Comparison of ENCODE assay signal across 13 cellular contexts in genomic region chr1:38064232-38064903, GRCh38. TPM values are rescaled to one million over a fixed set of nuclear protein-coding genes. Genes with fewer than 3 reads are reported as not detected.
DNase-seq lines count a peak whose midpoint lies in the region; FAIRE-seq and TF ChIP-seq lines count a peak whose summit lies in the region.
"Had no signal": no experiment of that assay in that cellular context is flagged by ENCODE, and none has a peak within 500 bp of the region (broad histone marks: within the 10 kb centered on the region; RNA-seq: fewer than 3 reads in every experiment).

No MANE protein-coding gene starts in this region.

- peaks cover 24% of the 10 kb centered on the region for H3K4me1 Mint-ChIP-seq in astrocyte (ENCODE audit: low read depth, unreplicated experiment)
- no peaks in the 10 kb centered on the region for H3K4me1 Mint-ChIP-seq in CD8-positive, alpha-beta memory T cell

- H3K4me3 Mint-ChIP-seq in astrocyte (ENCODE audit: unreplicated experiment), result peak overlapping the region; percentile 40
- H3K4me3 Mint-ChIP-seq in CD8-positive, alpha-beta memory T cell, result no peak overlapping the region
- H3K4me3 Mint-ChIP-seq: stimulated activated naive B cell treated with anti-CD40 and anti-IgM and Interleukin-4, amounts not matched to agents 10 μg/mL and 1 μg/mL and 100 μg/mL, for 72 hours had no signal

- H3K4me1 ChIP-seq in astrocyte (ENCODE audit: insufficient read depth, low read length) (peaks cover 12% of the 10 kb centered on the region), iPS-18a (ENCODE audit: control insufficient read depth, low read depth, low read length) (peaks cover 17% of the 10 kb centered on the region)
- H3K4me1 ChIP-seq in CD8-positive, alpha-beta memory T cell (ENCODE audit: insufficient read depth, low read length), result no peaks in the 10 kb centered on the region
- H3K4me1 ChIP-seq: gastrocnemius medialis had no signal

- H3K27me3 Mint-ChIP-seq in astrocyte (ENCODE audit: low read depth, unreplicated experiment), result peaks cover 3% of the 10 kb centered on the region
- H3K27me3 Mint-ChIP-seq in CD8-positive, alpha-beta memory T cell, result peaks cover 3 to 25% of the 10 kb centered on the region in 2 donors

- H3K27ac Mint-ChIP-seq in astrocyte (ENCODE audit: unreplicated experiment), result peak overlapping the region; percentile 85
- no peak overlapping the region for H3K27ac Mint-ChIP-seq in CD8-positive, alpha-beta memory T cell
- H3K27ac Mint-ChIP-seq: stimulated activated naive B cell treated with anti-CD40 and anti-IgM and Interleukin-4, amounts not matched to agents 10 μg/mL and 1 μg/mL and 100 μg/mL, for 72 hours had no signal

- CTCF ChIA-PET in CD8-positive, alpha-beta memory T cell (lab: Charles Lee), result no interaction called here

- H3K36me3 ChIP-seq in astrocyte (ENCODE audit: insufficient read depth, low read length) (no peaks in the 10 kb centered on the region), iPS-18a (ENCODE audit: control insufficient read depth, low read depth, low read length) (no peaks in the 10 kb centered on the region)
- no peaks in the 10 kb centered on the region for H3K36me3 ChIP-seq in CD8-positive, alpha-beta memory T cell (ENCODE audit: insufficient read depth, low read length)
- H3K36me3 ChIP-seq: gastrocnemius medialis had no signal

- no peak overlapping the region for H3K4me3 ChIP-seq in astrocyte (ENCODE audit: insufficient read depth, low read depth, low read length)
- H3K4me3 ChIP-seq in iPS-18a (ENCODE audit: low read length), result peak overlapping the region; percentile 23
- no peak overlapping the region for H3K4me3 ChIP-seq in CD8-positive, alpha-beta memory T cell (ENCODE audit: low read length)
- H3K4me3 ChIP-seq: gastrocnemius medialis had no signal

- H3K79me2 ChIP-seq in astrocyte (ENCODE audit: insufficient read depth, low read length), result no peaks in the 10 kb centered on the region

- H3K9me3 ChIP-seq in astrocyte (ENCODE audit: insufficient read depth, low read depth, low read length) (no peaks in the 10 kb centered on the region), iPS-18a (ENCODE audit: control insufficient read depth, low read depth, low read length) (no peaks in the 10 kb centered on the region)
- H3K9me3 ChIP-seq in CD8-positive, alpha-beta memory T cell (ENCODE audit: low read length), result no peaks in the 10 kb centered on the region
- H3K9me3 ChIP-seq: gastrocnemius medialis had no signal

- DNase-seq in A172 (ENCODE audit: low spot score), result peak; percentile 83
- DNase-seq in HT-29 (ENCODE audit: low spot score), result peak; percentile 25
- DNase-seq in astrocyte (ENCODE audit: low read depth), result peak; percentile 85
- DNase-seq in CD8-positive, alpha-beta memory T cell, result no peak
- DNase-seq in activated T-cell treated with anti-CD3 and anti-CD28 coated beads, Interleukin-2, amount 50 U/mL, for 48 hours, result no peak
- DNase-seq in activated T-cell treated with anti-CD3 and anti-CD28 coated beads, Interleukin-2, amount 50 U/mL, for 1 hour, result no peak
- no peak for DNase-seq in NCI-H748 (lab: John Stamatoyannopoulos, UW; ENCODE audit: unreplicated experiment)
- DNase-seq: gastrocnemius medialis; NCI-H69; stimulated activated naive B cell treated with anti-CD40 and anti-IgM and Interleukin-4, amounts not matched to agents 10 μg/mL and 1 μg/mL and 100 μg/mL, for 72 hours had no signal

- peak overlapping the region; percentile 72 for H2AFZ ChIP-seq in astrocyte (ENCODE audit: low read depth, low read length)

- POLR2A ChIA-PET in CD8-positive, alpha-beta memory T cell (lab: Charles Lee), result no interaction called here

- H3K27ac ChIP-seq in astrocyte (ENCODE audit: low read depth, low read length) (peak overlapping the region; percentile 44), iPS-18a (ENCODE audit: low read length) (no peak overlapping the region)
- no peak overlapping the region for H3K27ac ChIP-seq in CD8-positive, alpha-beta memory T cell (ENCODE audit: low read depth, low read length)
- H3K27ac ChIP-seq: gastrocnemius medialis, KMS-11 had no signal

- H3K9ac ChIP-seq in astrocyte (ENCODE audit: low read length) (peak overlapping the region; percentile 29), iPS-18a (ENCODE audit: low read length) (no peak overlapping the region)
- H3K9ac ChIP-seq: KMS-11 had no signal

- H3K4me2 ChIP-seq in astrocyte (ENCODE audit: low read length), result peak overlapping the region; percentile 64
- H3K4me2 ChIP-seq: KMS-11 had no signal

- TF ChIP-seq CTCF in astrocyte (IDR thresholded peaks at IDR 0.05; ENCODE audit: insufficient read depth, low read depth, low read length), result no peak

- no peaks in the 10 kb centered on the region for H4K20me1 ChIP-seq in astrocyte (ENCODE audit: insufficient read depth, low read length)

- no peaks in the 10 kb centered on the region for H3K27me3 ChIP-seq in astrocyte (ENCODE audit: insufficient read depth, low read length)
- H3K27me3 ChIP-seq in iPS-18a (ENCODE audit: control insufficient read depth, insufficient read depth, low read length), result peaks cover 6% of the 10 kb centered on the region
- H3K27me3 ChIP-seq in CD8-positive, alpha-beta memory T cell (ENCODE audit: insufficient read depth, low read length, poor library complexity, severe bottlenecking), result peaks cover 6% of the 10 kb centered on the region
- H3K27me3 ChIP-seq: gastrocnemius medialis had no signal

- H3K9me3 Mint-ChIP-seq in astrocyte (ENCODE audit: unreplicated experiment), result peaks cover 3% of the 10 kb centered on the region
- H3K9me3 Mint-ChIP-seq in CD8-positive, alpha-beta memory T cell, result peaks cover 0 to 1% (median 0%) of the 10 kb centered on the region in 5 donors
- H3K9me3 Mint-ChIP-seq: stimulated activated naive B cell treated with anti-CD40 and anti-IgM and Interleukin-4, amounts not matched to agents 10 μg/mL and 1 μg/mL and 100 μg/mL, for 72 hours had no signal

- peak; percentile 74 for FAIRE-seq in astrocyte (lab: Jason Lieb, UNC)
- FAIRE-seq: A204.1 had no signal

- H3K36me3 Mint-ChIP-seq in astrocyte (ENCODE audit: low read depth, unreplicated experiment), result peaks cover 9% of the 10 kb centered on the region
- no peaks in the 10 kb centered on the region for H3K36me3 Mint-ChIP-seq in CD8-positive, alpha-beta memory T cell
- H3K36me3 Mint-ChIP-seq: stimulated activated naive B cell treated with anti-CD40 and anti-IgM and Interleukin-4, amounts not matched to agents 10 μg/mL and 1 μg/mL and 100 μg/mL, for 72 hours had no signal

RNA-seq across cellular contexts. Expression of gene POU3F1, which starts 17.8 kb away (rescaled TPM):
- 0.41 TPM in 1 of 2 replicates, not detected in the other for total RNA-seq in A172 (2014; rRNA removed; shearing (Covaris generic))
- 0.94 and 1.1 TPM in 2 replicates for total RNA-seq in HT-29 (2014; rRNA removed; shearing (Covaris generic))
- 2.3 and 3.3 TPM in 2 replicates for total RNA-seq in astrocyte
- total RNA-seq in CD8-positive, alpha-beta memory T cell, result under 1 TPM; 0.44 to 0.57 TPM
- polyA plus RNA-seq in CD8-positive, alpha-beta memory T cell, result 0.09 TPM

RNA-seq across cellular contexts. Expression of gene UTP11, which starts 51.8 kb away (rescaled TPM):
- 69.8 and 102 TPM in 2 replicates for total RNA-seq in A172 (2014; rRNA removed; shearing (Covaris generic))
- 22.1 and 26.1 TPM in 2 replicates for total RNA-seq in HT-29 (2014; rRNA removed; shearing (Covaris generic))
- 38.2 and 42.6 TPM in 2 replicates for total RNA-seq in astrocyte
- total RNA-seq in CD8-positive, alpha-beta memory T cell, result 10 to 100 TPM; 73.5 to 73.6 TPM
- 22.4 TPM for polyA plus RNA-seq in CD8-positive, alpha-beta memory T cell

RNA-seq across cellular contexts. Expression of gene FHL3, which starts 59.1 kb away (rescaled TPM):
- 14.8 and 23.1 TPM in 2 replicates for total RNA-seq in A172 (2014; rRNA removed; shearing (Covaris generic))
- total RNA-seq in HT-29 (2014; rRNA removed; shearing (Covaris generic)), result 12.2 and 15.2 TPM in 2 replicates
- total RNA-seq in astrocyte, result 107 and 116 TPM in 2 replicates
- total RNA-seq in CD8-positive, alpha-beta memory T cell, result 10 to 100 TPM; 15.4 to 17.5 TPM
- 19.7 TPM for polyA plus RNA-seq in CD8-positive, alpha-beta memory T cell

Comparison
In these comparisons a context has a peak if more than half of its experiments do, and no peak if none do; other contexts are left out.
1. DNase-seq: peak in A172 (single experiment), HT-29 (single experiment) and astrocyte (single experiment); none in CD8-positive, alpha-beta memory T cell (0 of 5), activated T-cell treated with anti-CD3 and anti-CD28 coated beads, Interleukin-2, amount 50 U/mL, for 48 hours (0 of 2), activated T-cell treated with anti-CD3 and anti-CD28 coated beads, Interleukin-2, amount 50 U/mL, for 1 hour (single experiment) and NCI-H748 (single experiment).